In genomic region chr16:11218324-11218962, GRCh38 we compare ENCODE assay signal across 10 cellular contexts. TPM values are rescaled to one million over a fixed set of nuclear protein-coding genes. Genes with fewer than 3 reads are reported as not detected.
DNase-seq lines count a peak whose midpoint lies in the region; ATAC-seq, FAIRE-seq and TF ChIP-seq lines count a peak whose summit lies in the region.
"Had no signal": no experiment of that assay in that cellular context is flagged by ENCODE, and none has a peak within 500 bp of the region (broad histone marks: within the 10 kb centered on the region; RNA-seq: fewer than 3 reads in every experiment).

No MANE protein-coding gene starts in this region.

- no peak overlapping the region for H3K9ac ChIP-seq in endothelial cell of umbilical vein (replicated peaks; ENCODE audit: extremely low read depth, insufficient read depth, low read length)

- no peak for DNase-seq in GM12865 (ENCODE audit: low read depth)
- peak; percentile 44 for DNase-seq in NB4 (ENCODE audit: low read depth)
- no peak for DNase-seq in endothelial cell of umbilical vein (ENCODE audit: low read depth, low spot score)
- no peak for DNase-seq in gastrocnemius medialis
- DNase-seq in NCI-H146 treated with DMSO at 0.1 percent for 48 hours (lab: John Stamatoyannopoulos, UW; ENCODE audit: unreplicated experiment): no peak
- no peak for DNase-seq in NK-92 treated with Interleukin-12 subunit alpha and Interleukin-12 subunit beta, amount 100 ng/mL, for 24 hours (lab: John Stamatoyannopoulos, UW)
- DNase-seq: NCI-H345 had no signal

- CTCF ChIA-PET in endothelial cell of umbilical vein (lab: Charles Lee): interaction anchor here (1.2 to 2.2 kb wide), 6 partner anchors 9 to 157 kb away, joined by 3 to 13 read pairs (median 4); no protein-coding TSS in a partner anchor

- H3K4me3 ChIP-seq in GM12865 (ENCODE audit: low read depth, low read length) (no peak overlapping the region), NB4 (ENCODE audit: low read depth, low read length) (no peak overlapping the region), endothelial cell of umbilical vein (replicated peaks in 1 of 3; ENCODE audit: insufficient read depth in 1 of 3, low read depth in 1 of 3, low read length in 3 of 3) (no peak overlapping the region), gastrocnemius medialis (no peak overlapping the region)

- in situ Hi-C loops in gastrocnemius medialis (cut with MboI; ENCODE audit: low sequenced_read_pairs in 4 of 4): no loop called here

- TF ChIP-seq POLR2A in NB4 (IDR thresholded peaks at IDR 0.05; ENCODE audit: extremely low read depth, insufficient read length) (no peak), endothelial cell of umbilical vein (IDR thresholded peaks at IDR 0.05; ENCODE audit: low read depth, low read length) (no peak), gastrocnemius medialis (IDR thresholded peaks at IDR 0.05) (no peak)

- H3K36me3 ChIP-seq in endothelial cell of umbilical vein (ENCODE audit: control insufficient read depth in 2 of 2, extremely low read depth in 1 of 2, insufficient read depth in 2 of 2, low read length in 2 of 2) (no peaks in the 10 kb centered on the region), gastrocnemius medialis (no peaks in the 10 kb centered on the region)

- no peak overlapping the region for H3K27ac ChIP-seq in endothelial cell of umbilical vein (ENCODE audit: insufficient read depth, low read depth, low read length)
- H3K27ac ChIP-seq in gastrocnemius medialis: no peak overlapping the region

- FAIRE-seq in endothelial cell of umbilical vein (lab: Jason Lieb, UNC): no peak

- H3K9me3 ChIP-seq in endothelial cell of umbilical vein (replicated peaks; ENCODE audit: control insufficient read depth, insufficient read depth, low read length) (no peaks in the 10 kb centered on the region), gastrocnemius medialis (peaks cover 0 to 8% (median 3%) of the 10 kb centered on the region in 3 donors)

- H3K79me2 ChIP-seq in endothelial cell of umbilical vein (ENCODE audit: control insufficient read depth, insufficient read depth, low read length): no peaks in the 10 kb centered on the region

- intact Hi-C loops in endothelial cell of umbilical vein (cut with micrococcal nuclease): no loop called here
- intact Hi-C loops in gastrocnemius medialis (cut with DNase I; ENCODE audit: low total_unique reads): no loop called here

- no peaks in the 10 kb centered on the region for H3K27me3 ChIP-seq in endothelial cell of umbilical vein (ENCODE audit: control insufficient read depth in 2 of 2, insufficient read depth in 2 of 2, low read length in 2 of 2)
- no peaks in the 10 kb centered on the region for H3K27me3 ChIP-seq in gastrocnemius medialis

- H2AFZ ChIP-seq in endothelial cell of umbilical vein (ENCODE audit: low read depth, low read length): no peak overlapping the region

- no peak for ATAC-seq in gastrocnemius medialis
- ATAC-seq in GM21576 (IDR thresholded peaks at IDR 0.05; ENCODE audit: unreplicated experiment): no peak

- no peak overlapping the region for H3K4me2 ChIP-seq in endothelial cell of umbilical vein (ENCODE audit: insufficient read depth, low read length)

- H4K20me1 ChIP-seq in endothelial cell of umbilical vein (replicated peaks; ENCODE audit: control insufficient read depth, extremely low read depth, insufficient read depth, low read length): no peaks in the 10 kb centered on the region

- TF ChIP-seq CTCF in GM12865 (IDR thresholded peaks at IDR 0.05; ENCODE audit: insufficient read depth, low read depth, low read length, missing control alignments) (peak; percentile 54), NB4 (IDR thresholded peaks at IDR 0.05; ENCODE audit: low read depth, low read length) (peak; percentile 43), endothelial cell of umbilical vein (IDR thresholded peaks at IDR 0.05; ENCODE audit: extremely low read depth in 1 of 2, insufficient read depth in 1 of 2, low read depth in 1 of 2, low read length in 2 of 2) (peak; percentile 34 to 44), gastrocnemius medialis (IDR thresholded peaks at IDR 0.05 in 4 of 5, conservative IDR thresholded peaks at IDR 0.05 in 1 of 5) (peak in 4 of 5 experiments; percentile 33 to 38 (median 36))

- dilution Hi-C loops in endothelial cell of umbilical vein (cut with MboI; ENCODE audit: extremely low pct_ligation_motif_present, low sequenced_read_pairs): no loop called here

- POLR2A ChIA-PET in endothelial cell of umbilical vein (lab: Charles Lee): no interaction called here

- BruUV-seq in endothelial cell of umbilical vein (replicated peaks; lab: Mats Ljungman, UMichigan): no TSS peak

- H3K9me1 ChIP-seq in endothelial cell of umbilical vein (replicated peaks; ENCODE audit: control insufficient read depth, extremely low read depth, insufficient read depth, low read length): no peaks in the 10 kb centered on the region

- H3K4me1 ChIP-seq in endothelial cell of umbilical vein (ENCODE audit: control insufficient read depth, extremely low read depth, insufficient read depth, low read length): no peaks in the 10 kb centered on the region
- peaks cover 0 to 3% of the 10 kb centered on the region in 2 donors for H3K4me1 ChIP-seq in gastrocnemius medialis

TF ChIP-seq in endothelial cell of umbilical vein, 7 proteins besides CTCF, POLR2A, EP300 and RAD21:
- TF ChIP-seq MAX (IDR thresholded peaks at IDR 0.05; ENCODE audit: insufficient read depth, insufficient read length) (no peak), POLR2AphosphoS5 (IDR thresholded peaks at IDR 0.05; ENCODE audit: insufficient read depth, low read depth, low read length) (no peak), GATA2 (IDR thresholded peaks at IDR 0.05; ENCODE audit: insufficient read depth, insufficient read length, low read depth, low read length) (no peak), FOS (IDR thresholded peaks at IDR 0.05; ENCODE audit: borderline replicate concordance, insufficient read depth, low read length) (no peak), JUN (IDR thresholded peaks at IDR 0.05; ENCODE audit: borderline replicate concordance, insufficient read depth, insufficient read length, low read depth) (no peak), EZH2 (IDR thresholded peaks at IDR 0.05; ENCODE audit: borderline replicate concordance, low read depth, low read length, severe bottlenecking) (no peak)
TF ChIP-seq in endothelial cell of umbilical vein: peak in this region for 0.

RNA-seq across cellular contexts. Expression of gene SOCS1, which starts 37.6 kb away (rescaled TPM):
- total RNA-seq in endothelial cell of umbilical vein (0.81 and 1.1 TPM in 2 replicates), gastrocnemius medialis (1 to 10 TPM; 1.1 to 5.5 (median 3.1) TPM)
- 1.2 and 1.7 TPM in 2 replicates for polyA plus RNA-seq in endothelial cell of umbilical vein
- 0.71 and 1.0 TPM in 2 replicates for polyA plus RNA-seq in endothelial cell of umbilical vein (2011; cell fraction: cytosol; rRNA removed)
- 3.0 TPM in 2 replicates for polyA plus RNA-seq in endothelial cell of umbilical vein (2011; cell fraction: nucleus; rRNA removed)
- 0.19 and 1.1 TPM in 2 replicates for polyA plus RNA-seq in endothelial cell of umbilical vein (2012)
- polyA minus RNA-seq in endothelial cell of umbilical vein: 0.85 and 1.1 TPM in 2 replicates
- 8.0 TPM for polyA minus RNA-seq in endothelial cell of umbilical vein (2011; cell fraction: cytosol; rRNA and poly(A)+ RNA removed)
- 4.4 and 13.2 TPM in 2 replicates for polyA minus RNA-seq in endothelial cell of umbilical vein (2011; cell fraction: nucleus; rRNA and poly(A)+ RNA removed)

RNA-seq across cellular contexts. Expression of gene TNP2, which starts 50.7 kb away (rescaled TPM):
- total RNA-seq in endothelial cell of umbilical vein (not detected in 2 replicates), gastrocnemius medialis (not detected)
- not detected in 2 replicates for polyA plus RNA-seq in endothelial cell of umbilical vein
- polyA plus RNA-seq in endothelial cell of umbilical vein (2011; cell fraction: cytosol; rRNA removed): not detected in 2 replicates
- not detected in 2 replicates for polyA plus RNA-seq in endothelial cell of umbilical vein (2011; cell fraction: nucleus; rRNA removed)
- polyA plus RNA-seq in endothelial cell of umbilical vein (2012): not detected in 2 replicates
- polyA minus RNA-seq in endothelial cell of umbilical vein: not detected in 2 replicates
- polyA minus RNA-seq in endothelial cell of umbilical vein (2011; cell fraction: cytosol; rRNA and poly(A)+ RNA removed): not detected
- polyA minus RNA-seq in endothelial cell of umbilical vein (2011; cell fraction: nucleus; rRNA and poly(A)+ RNA removed): not detected in 2 replicates
- total RNA-seq: H4, lung microvascular endothelial cell had no signal

RNA-seq across cellular contexts. Expression of gene PRM3, which starts 55.0 kb away (rescaled TPM):
- not detected in 2 replicates for total RNA-seq in endothelial cell of umbilical vein
- polyA plus RNA-seq in endothelial cell of umbilical vein: not detected in 2 replicates
- polyA plus RNA-seq in endothelial cell of umbilical vein (2011; cell fraction: cytosol; rRNA removed): not detected in 2 replicates
- not detected in 2 replicates for polyA plus RNA-seq in endothelial cell of umbilical vein (2011; cell fraction: nucleus; rRNA removed)
- polyA plus RNA-seq in endothelial cell of umbilical vein (2012): not detected in 2 replicates
- not detected in 2 replicates for polyA minus RNA-seq in endothelial cell of umbilical vein
- polyA minus RNA-seq in endothelial cell of umbilical vein (2011; cell fraction: cytosol; rRNA and poly(A)+ RNA removed): not detected
- not detected in 2 replicates for polyA minus RNA-seq in endothelial cell of umbilical vein (2011; cell fraction: nucleus; rRNA and poly(A)+ RNA removed)
- total RNA-seq in gastrocnemius medialis: not detected
- total RNA-seq: H4, lung microvascular endothelial cell had no signal

RNA-seq across cellular contexts. Expression of gene PRM2, which starts 57.8 kb away (rescaled TPM):
- not detected in 2 replicates for total RNA-seq in endothelial cell of umbilical vein
- polyA plus RNA-seq in endothelial cell of umbilical vein: not detected in 2 replicates
- polyA plus RNA-seq in endothelial cell of umbilical vein (2011; cell fraction: cytosol; rRNA removed): not detected in 2 replicates
- not detected in 2 replicates for polyA plus RNA-seq in endothelial cell of umbilical vein (2011; cell fraction: nucleus; rRNA removed)
- not detected in 2 replicates for polyA plus RNA-seq in endothelial cell of umbilical vein (2012)
- polyA minus RNA-seq in endothelial cell of umbilical vein: not detected in 2 replicates
- not detected for polyA minus RNA-seq in endothelial cell of umbilical vein (2011; cell fraction: cytosol; rRNA and poly(A)+ RNA removed)
- not detected in 2 replicates for polyA minus RNA-seq in endothelial cell of umbilical vein (2011; cell fraction: nucleus; rRNA and poly(A)+ RNA removed)
- not detected for total RNA-seq in gastrocnemius medialis
- total RNA-seq: H4, lung microvascular endothelial cell had no signal
